In the genomic region with DNA sequence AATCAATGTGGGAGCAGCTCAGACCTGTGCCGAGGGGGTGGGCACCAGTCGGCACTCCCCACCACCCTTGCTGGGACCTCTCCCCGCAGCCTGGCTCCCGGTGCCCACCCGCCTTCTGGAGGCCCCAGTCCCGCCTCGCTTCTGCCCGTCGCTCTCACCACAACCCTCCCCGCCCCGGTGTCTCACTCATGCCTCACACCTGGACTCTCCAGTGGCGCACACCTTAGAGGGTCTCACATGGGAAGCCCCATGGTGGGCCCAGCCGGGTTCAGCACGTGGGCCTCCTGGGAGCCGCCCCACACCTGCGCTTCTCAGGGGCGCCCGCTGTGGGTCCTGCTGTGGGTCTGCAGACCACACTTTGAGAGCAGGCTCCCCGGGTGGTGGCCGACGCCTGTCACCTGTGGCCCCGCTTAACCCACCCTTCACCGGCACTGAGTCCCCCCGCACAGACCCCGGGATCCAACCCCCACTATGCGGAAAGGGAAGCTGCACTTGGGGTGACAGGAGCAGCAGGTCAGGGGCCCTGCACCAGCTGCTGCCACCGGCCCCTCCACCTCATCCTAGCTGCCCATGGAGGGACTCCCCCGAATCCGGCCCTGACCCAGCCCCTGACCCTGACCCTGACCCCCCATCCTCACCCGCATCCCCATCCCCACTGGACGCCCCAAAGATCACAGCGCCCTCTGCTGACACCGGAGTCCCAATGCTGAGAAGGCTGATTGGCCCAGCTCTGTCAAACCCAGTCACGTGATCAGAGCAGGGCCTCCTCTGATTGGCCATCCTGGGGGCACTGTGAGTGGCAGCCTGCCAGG, we compare ENCODE assay signal across 8 cellular contexts. TPM values are rescaled to one million over a fixed set of nuclear protein-coding genes. Genes with fewer than 3 reads are reported as not detected.
DNase-seq lines count a peak whose midpoint lies in the region; ATAC-seq lines count a peak whose summit lies in the region.

No MANE protein-coding gene starts in this region.

- peak; percentile 17 to 24 (median 19) for DNase-seq in activated CD8-positive, alpha-beta memory T cell treated with anti-CD3 and anti-CD28 coated beads for 48 hours (ENCODE audit: low read depth in 2 of 3, low spot score in 2 of 3)
- no peak for DNase-seq in activated CD8-positive, alpha-beta memory T cell treated with anti-CD3 and anti-CD28 coated beads for 24 hours
- DNase-seq in SK-N-DZ (ENCODE audit: low spot score): peak; percentile 82
- peak; percentile 10 for DNase-seq in effector CD8-positive, alpha-beta T cell (lab: John Stamatoyannopoulos, UW)
- DNase-seq in stimulated activated CD4-positive, alpha-beta T cell treated with anti-CD3 and anti-CD28 coated beads, TNF-alpha, amount 100 ng/mL, for 4 hours (ENCODE audit: low read depth in 3 of 3): peak in 2 of 3 experiments; percentile 9 to 12

- ATAC-seq in HG02870 (IDR thresholded peaks at IDR 0.05; ENCODE audit: unreplicated experiment) (no peak), HG03460 (IDR thresholded peaks at IDR 0.05; ENCODE audit: unreplicated experiment) (no peak), GM19351 (IDR thresholded peaks at IDR 0.05; ENCODE audit: unreplicated experiment) (no peak)

RNA-seq across cellular contexts. Expression of gene SLC38A10, which starts 27.4 kb away (rescaled TPM):
- polyA plus RNA-seq in SK-N-DZ (2014; cell fraction: cytosol; rRNA removed): 37.0 and 51.8 TPM in 2 replicates
- polyA plus RNA-seq in SK-N-DZ (2014; cell fraction: nucleus; rRNA removed): 68.3 and 105 TPM in 2 replicates
